In genomic region chr3:141802316-141803077, GRCh38 we compare ENCODE assay signal across 26 cellular contexts. TPM values are rescaled to one million over a fixed set of nuclear protein-coding genes. Genes with fewer than 3 reads are reported as not detected.
DNase-seq lines count a peak whose midpoint lies in the region; ATAC-seq, FAIRE-seq and TF ChIP-seq lines count a peak whose summit lies in the region.
"Had no signal": no experiment of that assay in that cellular context is flagged by ENCODE, and none has a peak within 500 bp of the region (broad histone marks: within the 10 kb centered on the region; RNA-seq: fewer than 3 reads in every experiment).

No MANE protein-coding gene starts in this region.

- peaks cover 0 to 4% of the 10 kb centered on the region in 2 experiments; a peak in 2 of 4 replicates for H3K79me2 ChIP-seq in H1 (ENCODE audit: control insufficient read depth in 1 of 2, insufficient read depth in 2 of 2, low read length in 2 of 2)

- no peak overlapping the region for H2BK15ac ChIP-seq in H1 (ENCODE audit: low read length)

- no peak for ATAC-seq in activated naive CD8-positive, alpha-beta T cell treated with anti-CD3 and anti-CD28 coated beads, Interleukin-2, amount 50 U/mL, for 24 hours
- ATAC-seq: GM12878 had no signal

- H3K4ac ChIP-seq in H1 (replicated peaks; ENCODE audit: insufficient read length, low read depth, low read length) = no peak overlapping the region

- H3K14ac ChIP-seq in H1 (ENCODE audit: insufficient read length) = no peak overlapping the region

- H3K56ac ChIP-seq in H1 (replicated peaks; ENCODE audit: insufficient read length, low read depth, low read length) = no peak overlapping the region

- DNase-seq in activated naive CD8-positive, alpha-beta T cell treated with anti-CD3 and anti-CD28 coated beads, Interleukin-2, amount 50 U/mL, for 24 hours = no peak
- DNase-seq in amniotic epithelial cell (ENCODE audit: low read depth) (peak; percentile 63), H1 (ENCODE audit: low read depth in 1 of 2, low spot score in 2 of 2) (no peak), NCI-H345 (lab: John Stamatoyannopoulos, UW) (no peak), GOT3 (lab: John Stamatoyannopoulos, UW) (no peak), H7 (no peak), BE2C (no peak)
- DNase-seq: CD4-positive, alpha-beta T cell; CD8-positive, alpha-beta memory T cell; DMS 273 treated with DMSO at 0.1 percent for 48 hours; DMS79; EL; GDM1; GM23248; HCEC 1CT had no signal

- no peak overlapping the region for H2BK20ac ChIP-seq in H1 (ENCODE audit: low read length)

- H3K4me1 ChIP-seq in H1 (replicated peaks in 1 of 4; ENCODE audit: control insufficient read depth in 3 of 4, insufficient read depth in 4 of 4, low read length in 3 of 4) (peaks cover 7 to 13% (median 8%) of the 10 kb centered on the region in 4 experiments), BE2C (no peaks in the 10 kb centered on the region)

- no peaks in the 10 kb centered on the region for H3K27me3 Mint-ChIP-seq in activated naive CD8-positive, alpha-beta T cell
- H3K27me3 Mint-ChIP-seq in activated naive CD8-positive, alpha-beta T cell treated with anti-CD3 and anti-CD28 coated beads, Interleukin-2, amount 50 U/mL, for 24 hours = no peaks in the 10 kb centered on the region
- H3K27me3 Mint-ChIP-seq: B cell; CD4-positive, alpha-beta T cell; CD8-positive, alpha-beta memory T cell had no signal

- peaks cover 8% of the 10 kb centered on the region; the same call in 1 of the 2 replicates for H3K23me2 ChIP-seq in H1 (ENCODE audit: low read depth, low read length)

- H3K4me3 ChIP-seq in H1 (ENCODE audit: extremely low read depth in 1 of 4, insufficient read depth in 2 of 4, low read depth in 3 of 4, low read length in 4 of 4) (no peak overlapping the region), H7 (ENCODE audit: insufficient read depth, low read depth, low read length) (no peak overlapping the region), BE2C (ENCODE audit: low read depth, low read length) (no peak overlapping the region)
- H3K4me3 ChIP-seq: BLaER1 treated with 17β-estradiol and CSF1 and Interleukin-3, amounts not matched to agents 10 nM and 100 nM; GM12878; GM23248 had no signal

- no peak overlapping the region for H3K4me3 Mint-ChIP-seq in activated naive CD8-positive, alpha-beta T cell
- no peak overlapping the region for H3K4me3 Mint-ChIP-seq in activated naive CD8-positive, alpha-beta T cell treated with anti-CD3 and anti-CD28 coated beads, Interleukin-2, amount 50 U/mL, for 24 hours
- H3K4me3 Mint-ChIP-seq: B cell; CD14-positive monocyte; CD4-positive, alpha-beta T cell; CD8-positive, alpha-beta memory T cell had no signal

- H3K27ac ChIP-seq in H1 (ENCODE audit: low read depth, low read length) = no peak overlapping the region
- H3K27ac ChIP-seq: 22Rv1; BLaER1 treated with 17β-estradiol and CSF1 and Interleukin-3, amounts not matched to agents 10 nM and 100 nM; GM23248 had no signal

- CTCF ChIA-PET in H1 (lab: Charles Lee; ENCODE audit: partially characterized antibody) = interaction anchor here (0.7 to 3.1 kb wide), 5 partner anchors 9 to 59 kb away, joined by 3 to 13 read pairs (median 4); no protein-coding TSS in a partner anchor

- no peak for FAIRE-seq in H1 (lab: Jason Lieb, UNC)
- FAIRE-seq: A204.1, D721Med, GM12878, GM19239, H54 had no signal

- H3K27me3 ChIP-seq in H1 (replicated peaks in 1 of 4; ENCODE audit: control insufficient read depth in 3 of 4, extremely low read depth in 1 of 4, insufficient read depth in 3 of 4, low read length in 3 of 4) (peaks cover 0 to 6% (median 5%) of the 10 kb centered on the region in 4 experiments; a peak in 4 of 7 replicates), H7 (ENCODE audit: control insufficient read depth, insufficient read depth, low read length) (peaks cover 5% of the 10 kb centered on the region), BE2C (no peaks in the 10 kb centered on the region)
- H3K27me3 ChIP-seq: BLaER1 treated with 17β-estradiol and CSF1 and Interleukin-3, amounts not matched to agents 10 nM and 100 nM had no signal

- no peaks in the 10 kb centered on the region for H3K9me3 Mint-ChIP-seq in activated naive CD8-positive, alpha-beta T cell (ENCODE audit: low read depth)
- H3K9me3 Mint-ChIP-seq in activated naive CD8-positive, alpha-beta T cell treated with anti-CD3 and anti-CD28 coated beads, Interleukin-2, amount 50 U/mL, for 24 hours = no peaks in the 10 kb centered on the region
- H3K9me3 Mint-ChIP-seq: CD4-positive, alpha-beta T cell had no signal

- no peak overlapping the region for H2AK5ac ChIP-seq in H1 (ENCODE audit: low read depth, low read length)

- H2BK120ac ChIP-seq in H1 (replicated peaks; ENCODE audit: low read depth, low read length) = no peak overlapping the region

- peak overlapping the region; percentile 17 for H3K27ac Mint-ChIP-seq in activated naive CD8-positive, alpha-beta T cell
- H3K27ac Mint-ChIP-seq in activated naive CD8-positive, alpha-beta T cell treated with anti-CD3 and anti-CD28 coated beads, Interleukin-2, amount 50 U/mL, for 24 hours = no peak overlapping the region
- H3K27ac Mint-ChIP-seq: B cell; CD4-positive, alpha-beta T cell had no signal

- no peak overlapping the region for H2BK12ac ChIP-seq in H1 (ENCODE audit: low read depth, low read length)

- no peaks in the 10 kb centered on the region for H3K36me3 Mint-ChIP-seq in activated naive CD8-positive, alpha-beta T cell
- peaks cover 3% of the 10 kb centered on the region for H3K36me3 Mint-ChIP-seq in activated naive CD8-positive, alpha-beta T cell treated with anti-CD3 and anti-CD28 coated beads, Interleukin-2, amount 50 U/mL, for 24 hours (ENCODE audit: low read depth)

- no peak overlapping the region for H3K4me2 ChIP-seq in H1 (ENCODE audit: insufficient read depth in 1 of 2, low read depth in 2 of 2, low read length in 2 of 2)
- H3K4me2 ChIP-seq: BLaER1 treated with 17β-estradiol and CSF1 and Interleukin-3, amounts not matched to agents 10 nM and 100 nM had no signal

- no peak overlapping the region for H4K5ac ChIP-seq in H1 (ENCODE audit: insufficient read length, low read depth, low read length)

- TF ChIP-seq CTCF in H1 (IDR thresholded peaks at IDR 0.05; ENCODE audit: control extremely low read depth in 1 of 3, insufficient read depth in 1 of 3, low read depth in 1 of 3, low read length in 3 of 3) = no peak
- no peak for TF ChIP-seq CTCF in BE2C (IDR thresholded peaks at IDR 0.05; ENCODE audit: low read depth, low read length)

- H4K8ac ChIP-seq in H1 (ENCODE audit: extremely low read depth, insufficient read depth, low read length) = no peak overlapping the region

- H3K18ac ChIP-seq in H1 (ENCODE audit: extremely low read depth, low read length) = no peak overlapping the region

- no peaks in the 10 kb centered on the region for H3K79me1 ChIP-seq in H1 (ENCODE audit: low read depth, low read length)

- H3K9me3 ChIP-seq in H1 (ENCODE audit: insufficient read depth in 2 of 2, low read depth in 1 of 2, low read length in 1 of 2) (peaks cover 0 to 2% of the 10 kb centered on the region in 2 experiments; a peak in 1 of 4 replicates), BE2C (no peaks in the 10 kb centered on the region)

- TF ChIP-seq POLR2A in H1 (IDR thresholded peaks at IDR 0.05; ENCODE audit: control extremely low read depth in 1 of 2, low read depth in 2 of 2, low read length in 2 of 2) = no peak

- POLR2A ChIA-PET in H1 (lab: Charles Lee; ENCODE audit: partially characterized antibody) = no interaction called here

- H3K4me1 Mint-ChIP-seq in activated naive CD8-positive, alpha-beta T cell (ENCODE audit: low read depth) = peaks cover 21% of the 10 kb centered on the region
- H3K4me1 Mint-ChIP-seq in activated naive CD8-positive, alpha-beta T cell treated with anti-CD3 and anti-CD28 coated beads, Interleukin-2, amount 50 U/mL, for 24 hours = peaks cover 17% of the 10 kb centered on the region

- no peak overlapping the region for H3K23ac ChIP-seq in H1 (ENCODE audit: insufficient read length)

- no peak overlapping the region for H2BK5ac ChIP-seq in H1 (ENCODE audit: low read depth, low read length)

- no peak overlapping the region for H2AFZ ChIP-seq in H1 (ENCODE audit: low read length)
- H2AFZ ChIP-seq: GM23248 had no signal

- no peak for TF ChIP-seq EP300 in H1 (IDR thresholded peaks at IDR 0.05; ENCODE audit: borderline replicate concordance in 1 of 2, low read depth in 2 of 2, low read length in 2 of 2)

- no peak for TF ChIP-seq RAD21 in H1 (IDR thresholded peaks at IDR 0.05 in 1 of 2, conservative IDR thresholded peaks at IDR 0.05 in 1 of 2; ENCODE audit: low read depth in 2 of 2, low read length in 2 of 2)

- H4K91ac ChIP-seq in H1 (replicated peaks; ENCODE audit: insufficient read length, low read length) = peak overlapping the region; percentile 40

- peaks cover 0 to 6% of the 10 kb centered on the region in 2 experiments for H4K20me1 ChIP-seq in H1 (replicated peaks in 1 of 2; ENCODE audit: control insufficient read depth in 1 of 2, insufficient read depth in 2 of 2, low read length in 2 of 2)
- H4K20me1 ChIP-seq: BLaER1 treated with 17β-estradiol and CSF1 and Interleukin-3, amounts not matched to agents 10 nM and 100 nM had no signal

- no peaks in the 10 kb centered on the region; a peak in 1 of 8 replicates for H3K36me3 ChIP-seq in H1 (ENCODE audit: control insufficient read depth in 2 of 4, insufficient read depth in 4 of 4, low read length in 3 of 4)
- H3K36me3 ChIP-seq in H7 (replicated peaks; ENCODE audit: control insufficient read depth, insufficient read depth, low read length) = no peaks in the 10 kb centered on the region
- H3K36me3 ChIP-seq in BE2C = no peaks in the 10 kb centered on the region
- H3K36me3 ChIP-seq: BLaER1 treated with 17β-estradiol and CSF1 and Interleukin-3, amounts not matched to agents 10 nM and 100 nM had no signal

- no peak overlapping the region for H3K9ac ChIP-seq in H1 (replicated peaks in 1 of 4; ENCODE audit: extremely low read depth in 1 of 4, low read depth in 3 of 4, low read length in 3 of 4)
- H3K9ac ChIP-seq: BLaER1 treated with 17β-estradiol and CSF1 and Interleukin-3, amounts not matched to agents 10 nM and 100 nM; GM23248 had no signal

- 81% methylated on average over 6 of the region's 6 CpGs; no CpG with 5 or more reads in 1 of the 2 experiments for WGBS in H1 (ENCODE audit: extremely low coverage in 1 of 2, insufficient coverage in 1 of 2, insufficient read length in 1 of 2, insufficient replicate concordance in 2 of 2, low coverage in 1 of 2, low lambda C conversion rate in 2 of 2, missing lambda C conversion rate in 1 of 2), 2 experiments

RNA-seq across cellular contexts. Expression of gene GRK7, which starts 39.3 kb away (rescaled TPM):
- total RNA-seq in H1 (2021; fragmentation: NEBNext Ultra II Directional; extraction: Animal tissue kit (Norgen Biotek cat#: 25700)) = not detected in 2 replicates
- not detected in 2 replicates for polyA plus RNA-seq in H1 (2011; rRNA removed)
- not detected for polyA plus RNA-seq in H1 (2011; cell fraction: cytosol; rRNA removed)
- not detected for polyA plus RNA-seq in H1 (2011; cell fraction: nucleus; rRNA removed)
- not detected in 4 replicates for polyA plus RNA-seq in H1 (2012, experiment 1 of 2)
- not detected for polyA plus RNA-seq in H1 (2012, experiment 2 of 2)
- polyA plus RNA-seq in H1 (2013, experiment 1 of 2) = not detected
- polyA plus RNA-seq in H1 (2013, experiment 2 of 2) = 0.02 TPM
- polyA minus RNA-seq in H1 (2011; rRNA and poly(A)+ RNA removed) = not detected in 2 replicates
- not detected for polyA minus RNA-seq in H1 (2011; cell fraction: cytosol; rRNA and poly(A)+ RNA removed)
- polyA minus RNA-seq in H1 (2011; cell fraction: nucleus; rRNA and poly(A)+ RNA removed) = not detected
- 0.04 TPM in 1 of 2 replicates, not detected in the other for total RNA-seq in H7 (2014; rRNA removed; shearing (Covaris generic))
- not detected for polyA plus RNA-seq in BE2C (2012; ENCODE audit: insufficient read depth, insufficient read length, low read depth)
- total RNA-seq: B cell; CD8-positive, alpha-beta memory T cell; GM12878; GM23248 had no signal
- polyA plus RNA-seq: AG04450; CD8-positive, alpha-beta memory T cell; GM12878; GM23248 had no signal
